Comparison of ENCODE assay signal across 1 cellular context in the genomic region with DNA sequence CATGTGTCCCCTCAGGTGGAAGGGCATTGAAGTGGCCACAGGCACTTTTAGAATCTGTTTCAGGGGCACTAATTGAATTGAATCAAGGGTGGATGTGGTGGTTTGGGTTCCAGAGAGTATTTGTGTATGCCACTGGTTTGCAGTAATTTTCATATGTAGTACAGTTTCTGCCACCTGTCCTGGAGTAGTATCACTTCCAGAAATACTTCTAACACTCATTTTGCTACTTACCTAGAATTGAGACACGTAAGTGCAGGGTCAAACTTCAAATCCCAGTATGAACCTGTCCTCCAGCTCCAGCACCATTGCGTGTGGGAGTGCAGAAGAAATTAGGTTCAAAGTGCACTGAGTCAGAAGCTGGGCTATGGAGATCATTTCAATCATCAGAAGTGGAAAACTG.
TF ChIP-seq lines count a peak whose summit lies in the region.

No MANE protein-coding gene starts in this region.

TF ChIP-seq in GM23338, 12 proteins besides CTCF, POLR2A, EP300 and RAD21 (continued from another document):
- no peak for TF ChIP-seq ZNF331 (CRISPR knock-in tag; IDR thresholded peaks at IDR 0.05; ENCODE audit: low read depth)
- no peak for TF ChIP-seq EZH2 (IDR thresholded peaks at IDR 0.05; ENCODE audit: low read depth, unreplicated experiment)
- no peak for TF ChIP-seq EZH2phosphoT487 (IDR thresholded peaks at IDR 0.05; ENCODE audit: unreplicated experiment)
- TF ChIP-seq, protein P1, sequence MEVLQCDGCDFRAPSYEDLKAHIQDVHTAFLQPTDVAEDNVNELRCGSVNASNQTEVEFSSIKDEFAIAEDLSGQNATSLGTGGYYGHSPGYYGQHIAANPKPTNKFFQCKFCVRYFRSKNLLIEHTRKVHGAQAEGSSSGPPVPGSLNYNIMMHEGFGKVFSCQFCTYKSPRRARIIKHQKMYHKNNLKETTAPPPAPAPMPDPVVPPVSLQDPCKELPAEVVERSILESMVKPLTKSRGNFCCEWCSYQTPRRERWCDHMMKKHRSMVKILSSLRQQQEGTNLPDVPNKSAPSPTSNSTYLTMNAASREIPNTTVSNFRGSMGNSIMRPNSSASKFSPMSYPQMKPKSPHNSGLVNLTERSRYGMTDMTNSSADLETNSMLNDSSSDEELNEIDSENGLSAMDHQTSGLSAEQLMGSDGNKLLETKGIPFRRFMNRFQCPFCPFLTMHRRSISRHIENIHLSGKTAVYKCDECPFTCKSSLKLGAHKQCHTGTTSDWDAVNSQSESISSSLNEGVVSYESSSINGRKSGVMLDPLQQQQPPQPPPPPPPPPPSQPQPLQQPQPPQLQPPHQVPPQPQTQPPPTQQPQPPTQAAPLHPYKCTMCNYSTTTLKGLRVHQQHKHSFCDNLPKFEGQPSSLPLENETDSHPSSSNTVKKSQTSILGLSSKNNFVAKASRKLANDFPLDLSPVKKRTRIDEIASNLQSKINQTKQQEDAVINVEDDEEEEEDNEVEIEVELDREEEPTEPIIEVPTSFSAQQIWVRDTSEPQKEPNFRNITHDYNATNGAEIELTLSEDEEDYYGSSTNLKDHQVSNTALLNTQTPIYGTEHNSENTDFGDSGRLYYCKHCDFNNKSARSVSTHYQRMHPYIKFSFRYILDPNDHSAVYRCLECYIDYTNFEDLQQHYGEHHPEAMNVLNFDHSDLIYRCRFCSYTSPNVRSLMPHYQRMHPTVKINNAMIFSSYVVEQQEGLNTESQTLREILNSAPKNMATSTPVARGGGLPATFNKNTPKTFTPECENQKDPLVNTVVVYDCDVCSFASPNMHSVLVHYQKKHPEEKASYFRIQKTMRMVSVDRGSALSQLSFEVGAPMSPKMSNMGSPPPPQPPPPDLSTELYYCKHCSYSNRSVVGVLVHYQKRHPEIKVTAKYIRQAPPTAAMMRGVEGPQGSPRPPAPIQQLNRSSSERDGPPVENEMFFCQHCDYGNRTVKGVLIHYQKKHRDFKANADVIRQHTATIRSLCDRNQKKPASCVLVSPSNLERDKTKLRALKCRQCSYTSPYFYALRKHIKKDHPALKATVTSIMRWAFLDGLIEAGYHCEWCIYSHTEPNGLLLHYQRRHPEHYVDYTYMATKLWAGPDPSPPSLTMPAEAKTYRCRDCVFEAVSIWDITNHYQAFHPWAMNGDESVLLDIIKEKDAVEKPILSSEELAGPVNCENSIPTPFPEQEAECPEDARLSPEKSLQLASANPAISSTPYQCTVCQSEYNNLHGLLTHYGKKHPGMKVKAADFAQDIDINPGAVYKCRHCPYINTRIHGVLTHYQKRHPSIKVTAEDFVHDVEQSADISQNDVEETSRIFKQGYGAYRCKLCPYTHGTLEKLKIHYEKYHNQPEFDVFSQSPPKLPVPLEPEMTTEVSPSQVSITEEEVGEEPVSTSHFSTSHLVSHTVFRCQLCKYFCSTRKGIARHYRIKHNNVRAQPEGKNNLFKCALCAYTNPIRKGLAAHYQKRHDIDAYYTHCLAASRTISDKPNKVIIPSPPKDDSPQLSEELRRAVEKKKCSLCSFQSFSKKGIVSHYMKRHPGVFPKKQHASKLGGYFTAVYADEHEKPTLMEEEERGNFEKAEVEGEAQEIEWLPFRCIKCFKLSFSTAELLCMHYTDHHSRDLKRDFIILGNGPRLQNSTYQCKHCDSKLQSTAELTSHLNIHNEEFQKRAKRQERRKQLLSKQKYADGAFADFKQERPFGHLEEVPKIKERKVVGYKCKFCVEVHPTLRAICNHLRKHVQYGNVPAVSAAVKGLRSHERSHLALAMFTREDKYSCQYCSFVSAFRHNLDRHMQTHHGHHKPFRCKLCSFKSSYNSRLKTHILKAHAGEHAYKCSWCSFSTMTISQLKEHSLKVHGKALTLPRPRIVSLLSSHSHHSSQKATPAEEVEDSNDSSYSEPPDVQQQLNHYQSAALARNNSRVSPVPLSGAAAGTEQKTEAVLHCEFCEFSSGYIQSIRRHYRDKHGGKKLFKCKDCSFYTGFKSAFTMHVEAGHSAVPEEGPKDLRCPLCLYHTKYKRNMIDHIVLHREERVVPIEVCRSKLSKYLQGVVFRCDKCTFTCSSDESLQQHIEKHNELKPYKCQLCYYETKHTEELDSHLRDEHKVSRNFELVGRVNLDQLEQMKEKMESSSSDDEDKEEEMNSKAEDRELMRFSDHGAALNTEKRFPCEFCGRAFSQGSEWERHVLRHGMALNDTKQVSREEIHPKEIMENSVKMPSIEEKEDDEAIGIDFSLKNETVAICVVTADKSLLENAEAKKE (CRISPR knock-in tag; IDR thresholded peaks at IDR 0.05) = no peak
- TF ChIP-seq, protein P2, sequence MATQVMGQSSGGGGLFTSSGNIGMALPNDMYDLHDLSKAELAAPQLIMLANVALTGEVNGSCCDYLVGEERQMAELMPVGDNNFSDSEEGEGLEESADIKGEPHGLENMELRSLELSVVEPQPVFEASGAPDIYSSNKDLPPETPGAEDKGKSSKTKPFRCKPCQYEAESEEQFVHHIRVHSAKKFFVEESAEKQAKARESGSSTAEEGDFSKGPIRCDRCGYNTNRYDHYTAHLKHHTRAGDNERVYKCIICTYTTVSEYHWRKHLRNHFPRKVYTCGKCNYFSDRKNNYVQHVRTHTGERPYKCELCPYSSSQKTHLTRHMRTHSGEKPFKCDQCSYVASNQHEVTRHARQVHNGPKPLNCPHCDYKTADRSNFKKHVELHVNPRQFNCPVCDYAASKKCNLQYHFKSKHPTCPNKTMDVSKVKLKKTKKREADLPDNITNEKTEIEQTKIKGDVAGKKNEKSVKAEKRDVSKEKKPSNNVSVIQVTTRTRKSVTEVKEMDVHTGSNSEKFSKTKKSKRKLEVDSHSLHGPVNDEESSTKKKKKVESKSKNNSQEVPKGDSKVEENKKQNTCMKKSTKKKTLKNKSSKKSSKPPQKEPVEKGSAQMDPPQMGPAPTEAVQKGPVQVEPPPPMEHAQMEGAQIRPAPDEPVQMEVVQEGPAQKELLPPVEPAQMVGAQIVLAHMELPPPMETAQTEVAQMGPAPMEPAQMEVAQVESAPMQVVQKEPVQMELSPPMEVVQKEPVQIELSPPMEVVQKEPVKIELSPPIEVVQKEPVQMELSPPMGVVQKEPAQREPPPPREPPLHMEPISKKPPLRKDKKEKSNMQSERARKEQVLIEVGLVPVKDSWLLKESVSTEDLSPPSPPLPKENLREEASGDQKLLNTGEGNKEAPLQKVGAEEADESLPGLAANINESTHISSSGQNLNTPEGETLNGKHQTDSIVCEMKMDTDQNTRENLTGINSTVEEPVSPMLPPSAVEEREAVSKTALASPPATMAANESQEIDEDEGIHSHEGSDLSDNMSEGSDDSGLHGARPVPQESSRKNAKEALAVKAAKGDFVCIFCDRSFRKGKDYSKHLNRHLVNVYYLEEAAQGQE (IDR thresholded peaks at IDR 0.05; ENCODE audit: unreplicated experiment) = no peak
- no peak for TF ChIP-seq CREB1 (CRISPR knock-in tag; IDR thresholded peaks at IDR 0.05; ENCODE audit: low read depth)
- TF ChIP-seq JUNB (IDR thresholded peaks at IDR 0.05; ENCODE audit: unreplicated experiment) = no peak
- TF ChIP-seq POLR2AphosphoS5 (IDR thresholded peaks at IDR 0.05; ENCODE audit: low read depth) = no peak
- TF ChIP-seq, protein P3, sequence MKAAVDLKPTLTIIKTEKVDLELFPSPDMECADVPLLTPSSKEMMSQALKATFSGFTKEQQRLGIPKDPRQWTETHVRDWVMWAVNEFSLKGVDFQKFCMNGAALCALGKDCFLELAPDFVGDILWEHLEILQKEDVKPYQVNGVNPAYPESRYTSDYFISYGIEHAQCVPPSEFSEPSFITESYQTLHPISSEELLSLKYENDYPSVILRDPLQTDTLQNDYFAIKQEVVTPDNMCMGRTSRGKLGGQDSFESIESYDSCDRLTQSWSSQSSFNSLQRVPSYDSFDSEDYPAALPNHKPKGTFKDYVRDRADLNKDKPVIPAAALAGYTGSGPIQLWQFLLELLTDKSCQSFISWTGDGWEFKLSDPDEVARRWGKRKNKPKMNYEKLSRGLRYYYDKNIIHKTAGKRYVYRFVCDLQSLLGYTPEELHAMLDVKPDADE (IDR thresholded peaks at IDR 0.05) = no peak
- TF ChIP-seq ZNF114 (CRISPR knock-in tag; IDR thresholded peaks at IDR 0.05) = no peak
